Comparison of ENCODE assay signal across 13 cellular contexts in genomic region chr19:40922185-40923160, GRCh38. TPM values are rescaled to one million over a fixed set of nuclear protein-coding genes. Genes with fewer than 3 reads are reported as not detected.
"Had no signal": no experiment of that assay in that cellular context is flagged by ENCODE, and none has a peak within 500 bp of the region (broad histone marks: within the 10 kb centered on the region; RNA-seq: fewer than 3 reads in every experiment).

No MANE protein-coding gene starts in this region.

RNA-seq across cellular contexts. Expression of gene CYP2A7, which starts 40.4 kb away (rescaled TPM):
- total RNA-seq: aorta; body of pancreas; foreskin keratinocyte; heart left ventricle; kidney epithelial cell; mesenteric fat pad; naive thymus-derived CD8-positive, alpha-beta T cell; right cardiac atrium; skeletal muscle tissue; subcutaneous adipose tissue; T-helper 1 cell treated with Interleukin-12 subunit alpha and Interleukin-12 subunit beta and Interleukin-4 antibody, amounts not matched to agents 30 ng/mL and 1 ng/mL, for 36 hours; ureter had no signal
- polyA plus RNA-seq: adipose tissue; aorta; foreskin keratinocyte; heart left ventricle; naive thymus-derived CD8-positive, alpha-beta T cell; right cardiac atrium had no signal
